Comparison of ENCODE assay signal across 19 cellular contexts in the genomic region with DNA sequence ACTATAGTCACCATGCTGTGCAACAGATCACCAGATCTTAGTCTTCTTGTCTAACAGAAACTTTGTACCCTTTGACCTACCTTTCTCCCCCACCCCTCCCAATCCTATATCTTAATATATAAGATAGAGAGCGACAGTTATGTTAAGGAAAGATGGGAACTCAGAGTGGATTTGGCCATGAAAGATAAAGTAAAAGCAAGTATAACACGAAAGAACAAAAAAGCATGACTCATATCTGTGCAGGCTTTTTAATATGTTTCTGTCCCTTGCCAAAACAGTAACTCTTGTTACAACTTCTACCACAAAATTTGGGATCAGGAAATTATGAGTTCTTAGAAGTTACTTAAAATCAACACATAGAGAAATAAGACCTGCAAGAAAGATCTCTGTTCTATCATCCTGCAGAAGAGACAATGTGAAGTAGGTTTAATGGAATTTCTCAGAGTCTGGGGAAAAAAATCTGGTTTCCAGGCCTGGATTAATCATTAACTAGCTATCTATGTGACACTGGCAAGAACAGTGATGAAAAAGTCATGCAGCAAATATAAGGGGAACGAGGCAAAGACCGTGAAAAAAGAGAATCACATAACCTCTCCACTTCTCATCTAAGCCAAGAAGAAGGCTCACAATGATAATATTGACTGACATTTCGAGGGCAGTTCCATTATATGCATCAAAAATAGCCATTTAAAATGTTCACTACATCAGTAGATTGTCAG. TPM values are rescaled to one million over a fixed set of nuclear protein-coding genes. Genes with fewer than 3 reads are reported as not detected.
DNase-seq lines count a peak whose midpoint lies in the region; ATAC-seq and TF ChIP-seq lines count a peak whose summit lies in the region.
"Had no signal": no experiment of that assay in that cellular context is flagged by ENCODE, and none has a peak within 500 bp of the region (broad histone marks: within the 10 kb centered on the region; RNA-seq: fewer than 3 reads in every experiment).

No MANE protein-coding gene starts in this region.

- H4K20me1 ChIP-seq in GM23248 (ENCODE audit: insufficient read depth): no peaks in the 10 kb centered on the region

- H3K27ac Mint-ChIP-seq in endodermal cell: no peak overlapping the region
- H3K27ac Mint-ChIP-seq: activated naive CD8-positive, alpha-beta T cell treated with anti-CD3 and anti-CD28 coated beads, Interleukin-2, amount 10 ng/mL, durations not matched to agents 7 days and 5 days; immature natural killer cell had no signal

- H3K36me3 ChIP-seq in GM23248 (ENCODE audit: low read depth) (no peaks in the 10 kb centered on the region), endodermal cell (ENCODE audit: control insufficient read depth, insufficient read depth, low read length) (no peaks in the 10 kb centered on the region)
- H3K36me3 ChIP-seq: neutrophil, sigmoid colon had no signal

- 30 to 31% methylated on average over 5 of the region's 5 CpGs for WGBS in GM23248 (ENCODE audit: low coverage in 1 of 2, low lambda C conversion rate in 2 of 2, missing lambda C conversion rate in 2 of 2), 2 experiments
- 67 to 77% methylated on average over 3 to 5 of the region's 5 CpGs for WGBS in endodermal cell (ENCODE audit: insufficient coverage in 1 of 2, insufficient read length in 1 of 2), 2 experiments

- no peak for TF ChIP-seq CTCF in astrocyte of the spinal cord (IDR thresholded peaks at IDR 0.05; ENCODE audit: low read depth, low read length)
- no peak for TF ChIP-seq CTCF in endodermal cell (conservative IDR thresholded peaks at IDR 0.05)

- H3K27me3 Mint-ChIP-seq in endodermal cell (ENCODE audit: insufficient read depth): no peaks in the 10 kb centered on the region
- H3K27me3 Mint-ChIP-seq: activated naive CD8-positive, alpha-beta T cell treated with anti-CD3 and anti-CD28 coated beads, Interleukin-2, amount 10 ng/mL, durations not matched to agents 7 days and 5 days had no signal

- H3K9ac ChIP-seq in GM23248 (0 out of 2 replicates have a peak overlapping the region, but pooled peaks have one; percentile 29), endodermal cell (ENCODE audit: extremely low read depth, low read length, poor library complexity, severe bottlenecking) (no peak overlapping the region)

- H3K4me3 Mint-ChIP-seq in endodermal cell: no peak overlapping the region
- H3K4me3 Mint-ChIP-seq: activated naive CD8-positive, alpha-beta T cell treated with anti-CD3 and anti-CD28 coated beads, Interleukin-2, amount 10 ng/mL, durations not matched to agents 7 days and 5 days; activated T-cell treated with anti-CD3 and anti-CD28 coated beads, Interleukin-2, amount 50 U/mL, for 4 hours; immature natural killer cell had no signal

- H3K4me2 ChIP-seq in GM23248 (ENCODE audit: unreplicated experiment): peak overlapping the region; percentile 56

- peaks cover 21% of the 10 kb centered on the region; the same call in 1 of the 2 replicates for H3F3A ChIP-seq in GM23248 (ENCODE audit: insufficient read depth)

- H3K4me1 Mint-ChIP-seq in endodermal cell: no peaks in the 10 kb centered on the region
- H3K4me1 Mint-ChIP-seq: activated naive CD8-positive, alpha-beta T cell treated with anti-CD3 and anti-CD28 coated beads, Interleukin-2, amount 10 ng/mL, durations not matched to agents 7 days and 5 days; immature natural killer cell had no signal

- H3K27ac ChIP-seq in GM23248 (peak overlapping the region; percentile 63), endodermal cell (ENCODE audit: low read depth, low read length) (no peak overlapping the region)
- H3K27ac ChIP-seq: neutrophil, sigmoid colon had no signal

- H2AFZ ChIP-seq in GM23248: no peak overlapping the region

- no peaks in the 10 kb centered on the region for H3K9me3 ChIP-seq in GM23248 (ENCODE audit: low read depth)
- no peaks in the 10 kb centered on the region for H3K9me3 ChIP-seq in endodermal cell (ENCODE audit: control insufficient read depth, low read length)
- H3K9me3 ChIP-seq: neutrophil, sigmoid colon had no signal

- H3K4me3 ChIP-seq in GM23248: 0 out of 2 replicates have a peak overlapping the region, but pooled peaks have one; percentile 0
- no peak overlapping the region for H3K4me3 ChIP-seq in astrocyte of the spinal cord (ENCODE audit: low read depth, low read length)
- no peak overlapping the region for H3K4me3 ChIP-seq in endodermal cell (ENCODE audit: low read length)
- H3K4me3 ChIP-seq: sigmoid colon had no signal

- ATAC-seq in HG02973 (IDR thresholded peaks at IDR 0.05; ENCODE audit: unreplicated experiment): no peak
- ATAC-seq in GM21367 (IDR thresholded peaks at IDR 0.05; ENCODE audit: unreplicated experiment): no peak
- ATAC-seq: activated T-cell treated with anti-CD3 and anti-CD28 coated beads, Interleukin-2, amount 50 U/mL, for 4 hours had no signal

- no peaks in the 10 kb centered on the region for H3K36me3 Mint-ChIP-seq in endodermal cell (ENCODE audit: low read depth)
- H3K36me3 Mint-ChIP-seq: activated naive CD8-positive, alpha-beta T cell treated with anti-CD3 and anti-CD28 coated beads, Interleukin-2, amount 10 ng/mL, durations not matched to agents 7 days and 5 days; immature natural killer cell had no signal

- H3K27me3 ChIP-seq in GM23248 (replicated peaks; ENCODE audit: insufficient read depth) (no peaks in the 10 kb centered on the region), endodermal cell (ENCODE audit: control insufficient read depth, insufficient read depth, low read length, poor library complexity, severe bottlenecking) (no peaks in the 10 kb centered on the region)
- H3K27me3 ChIP-seq: sigmoid colon had no signal

- H3K9me2 ChIP-seq in GM23248 (ENCODE audit: insufficient read depth): no peaks in the 10 kb centered on the region

- no peaks in the 10 kb centered on the region for H3K9me3 Mint-ChIP-seq in endodermal cell
- H3K9me3 Mint-ChIP-seq: activated naive CD8-positive, alpha-beta T cell treated with anti-CD3 and anti-CD28 coated beads, Interleukin-2, amount 10 ng/mL, durations not matched to agents 7 days and 5 days; activated T-cell treated with anti-CD3 and anti-CD28 coated beads, Interleukin-2, amount 50 U/mL, for 4 hours had no signal

- H3K79me2 ChIP-seq in GM23248 (ENCODE audit: insufficient read depth): no peaks in the 10 kb centered on the region

- H3K4me1 ChIP-seq in GM23248 (ENCODE audit: insufficient read depth) (peaks cover 40% of the 10 kb centered on the region), endodermal cell (ENCODE audit: control insufficient read depth, insufficient read depth, low read length) (no peaks in the 10 kb centered on the region)
- H3K4me1 ChIP-seq: sigmoid colon had no signal

- DNase-seq in A172 (ENCODE audit: low spot score) (peak; percentile 14), GM23248 (peak; percentile 68), astrocyte of the spinal cord (ENCODE audit: low read depth, low spot score) (peak; percentile 2), kidney glomerular epithelial cell (lab: John Stamatoyannopoulos, UW) (peak; percentile 44), endodermal cell (no peak), NCI-H2227 (lab: John Stamatoyannopoulos, UW; ENCODE audit: unreplicated experiment) (no peak)
- DNase-seq: activated naive CD8-positive, alpha-beta T cell treated with anti-CD3 and anti-CD28 coated beads, Interleukin-2, amount 10 ng/mL, durations not matched to agents 7 days and 5 days; activated T-cell treated with anti-CD3 and anti-CD28 coated beads, Interleukin-2, amount 50 U/mL, for 4 hours; immature natural killer cell; midbrain; NCI-H2171 treated with DMSO at 0.1 percent for 48 hours; SIG-M5; sigmoid colon; stimulated activated CD4-positive, alpha-beta T cell treated with anti-CD3 and anti-CD28 coated beads, Interleukin-4, amount 100 ng/mL, for 24 hours; T-helper 9 cell; trophoblast cell had no signal

- in situ Hi-C loops in GM23248 (cut with MboI) (no loop called here), astrocyte of the spinal cord (cut with HindIII; ENCODE audit: low sequenced_read_pairs) (no loop called here)

RNA-seq across cellular contexts. Expression of a gene that starts 18.6 kb away (rescaled TPM):
- not detected in 2 replicates for total RNA-seq in A172 (2014; rRNA removed; shearing (Covaris generic))
- total RNA-seq in GM23248 (2014; rRNA removed; shearing (Covaris generic)): not detected in 2 replicates
- 0.19 TPM in 1 of 2 replicates, not detected in the other for polyA plus RNA-seq in GM23248 (2016; fragmentation: Nextera tagmentation; extraction: Ambion mirVana)
- total RNA-seq in endodermal cell: not detected
- polyA plus RNA-seq in endodermal cell (2013, experiment 1 of 2): 0.07 TPM
- 0.08 TPM for polyA plus RNA-seq in endodermal cell (2013, experiment 2 of 2)
- total RNA-seq: activated naive CD8-positive, alpha-beta T cell treated with anti-CD3 and anti-CD28 coated beads, Interleukin-2, amount 10 ng/mL, durations not matched to agents 7 days and 5 days; sigmoid colon had no signal
- polyA plus RNA-seq: immature natural killer cell had no signal

RNA-seq across cellular contexts. Expression of a gene that starts 32.2 kb away (rescaled TPM):
- 38.5 and 38.7 TPM in 2 replicates for total RNA-seq in A172 (2014; rRNA removed; shearing (Covaris generic))
- 5.8 and 11.5 TPM in 2 replicates for total RNA-seq in GM23248 (2014; rRNA removed; shearing (Covaris generic))
- polyA plus RNA-seq in GM23248 (2016; fragmentation: Nextera tagmentation; extraction: Ambion mirVana): 18.0 and 19.3 TPM in 2 replicates
- 10 to 100 TPM; 15.5 to 17.4 TPM for total RNA-seq in endodermal cell
- polyA plus RNA-seq in endodermal cell (2013, experiment 1 of 2): 20.0 TPM
- 19.1 TPM for polyA plus RNA-seq in endodermal cell (2013, experiment 2 of 2)

RNA-seq across cellular contexts. Expression of a gene that starts 32.5 kb away (rescaled TPM):
- total RNA-seq in A172 (2014; rRNA removed; shearing (Covaris generic)): 23.7 and 28.0 TPM in 2 replicates
- total RNA-seq in GM23248 (2014; rRNA removed; shearing (Covaris generic)): 10.2 and 16.6 TPM in 2 replicates
- 7.0 and 7.1 TPM in 2 replicates for polyA plus RNA-seq in GM23248 (2016; fragmentation: Nextera tagmentation; extraction: Ambion mirVana)
- total RNA-seq in endodermal cell: 10 to 100 TPM; 16.0 to 20.5 TPM
- polyA plus RNA-seq in endodermal cell (2013, experiment 1 of 2): 16.8 TPM
- 15.3 TPM for polyA plus RNA-seq in endodermal cell (2013, experiment 2 of 2)

Comparison
In these comparisons a context has a peak if more than half of its experiments do, and no peak if none do; other contexts are left out.
1. DNase-seq: peak in A172 (single experiment), GM23248 (single experiment), astrocyte of the spinal cord (single experiment) and kidney glomerular epithelial cell (single experiment); none in endodermal cell (single experiment) and NCI-H2227 (single experiment).